In the genomic region with DNA sequence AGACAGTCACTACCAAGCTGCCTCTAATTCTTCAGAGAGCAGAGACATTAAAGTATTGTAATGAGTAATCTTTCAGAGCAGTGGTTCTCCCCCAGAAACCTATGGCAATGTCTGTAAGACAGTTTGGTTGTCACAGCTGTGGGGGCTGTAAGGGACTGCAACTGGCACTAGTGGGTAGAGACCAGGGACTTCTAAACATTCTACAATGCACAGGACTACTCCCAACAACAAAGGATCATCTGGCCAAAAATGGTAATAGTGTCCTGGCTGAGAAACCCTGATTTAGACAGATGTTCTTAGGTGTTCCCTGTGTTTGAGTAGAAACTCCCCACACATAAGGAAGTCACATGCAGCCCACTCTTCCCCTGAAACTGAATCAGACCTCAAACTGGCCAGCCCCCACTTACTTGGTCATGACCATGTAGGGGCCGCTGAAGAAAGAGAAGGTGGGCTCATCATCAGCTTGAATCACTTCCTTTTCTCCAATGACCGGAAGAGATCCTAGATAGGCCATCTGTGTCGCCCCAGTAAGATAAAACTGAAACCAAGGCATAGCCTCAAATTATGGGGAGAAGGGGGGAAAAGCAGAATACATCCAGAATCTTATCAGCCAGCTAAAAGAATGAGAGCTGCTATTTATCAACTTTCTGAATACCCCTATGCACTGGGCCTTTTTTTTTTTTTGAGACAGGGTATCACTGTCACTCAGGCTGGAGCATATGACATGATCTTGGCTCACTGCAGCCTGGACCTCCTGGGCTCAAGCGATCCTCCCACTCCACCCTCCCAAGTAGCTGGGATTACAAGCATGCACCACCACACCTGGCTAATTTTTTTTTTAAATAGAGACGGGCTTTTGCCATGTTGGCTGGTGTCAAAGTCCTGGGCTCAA, we compare ENCODE assay signal across 1 cellular context.
TF ChIP-seq lines count a peak whose summit lies in the region.

No MANE protein-coding gene starts in this region.

TF ChIP-seq in SK-N-SH treated with all-trans-retinoic acid at 6 μM for 48 hours, 23 proteins besides CTCF, POLR2A, EP300 and RAD21 (continued from another document):
- TF ChIP-seq, protein P1, sequence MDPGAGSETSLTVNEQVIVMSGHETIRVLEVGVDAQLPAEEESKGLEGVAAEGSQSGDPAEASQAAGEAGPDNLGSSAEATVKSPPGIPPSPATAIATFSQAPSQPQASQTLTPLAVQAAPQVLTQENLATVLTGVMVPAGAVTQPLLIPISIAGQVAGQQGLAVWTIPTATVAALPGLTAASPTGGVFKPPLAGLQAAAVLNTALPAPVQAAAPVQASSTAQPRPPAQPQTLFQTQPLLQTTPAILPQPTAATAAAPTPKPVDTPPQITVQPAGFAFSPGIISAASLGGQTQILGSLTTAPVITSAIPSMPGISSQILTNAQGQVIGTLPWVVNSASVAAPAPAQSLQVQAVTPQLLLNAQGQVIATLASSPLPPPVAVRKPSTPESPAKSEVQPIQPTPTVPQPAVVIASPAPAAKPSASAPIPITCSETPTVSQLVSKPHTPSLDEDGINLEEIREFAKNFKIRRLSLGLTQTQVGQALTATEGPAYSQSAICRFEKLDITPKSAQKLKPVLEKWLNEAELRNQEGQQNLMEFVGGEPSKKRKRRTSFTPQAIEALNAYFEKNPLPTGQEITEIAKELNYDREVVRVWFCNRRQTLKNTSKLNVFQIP (CRISPR knock-in tag; IDR thresholded peaks at IDR 0.05; ENCODE audit: borderline replicate concordance, low read depth) = no peak
TF ChIP-seq in SK-N-SH treated with all-trans-retinoic acid at 6 μM for 48 hours: peak in this region for 0.
